In the genomic region with DNA sequence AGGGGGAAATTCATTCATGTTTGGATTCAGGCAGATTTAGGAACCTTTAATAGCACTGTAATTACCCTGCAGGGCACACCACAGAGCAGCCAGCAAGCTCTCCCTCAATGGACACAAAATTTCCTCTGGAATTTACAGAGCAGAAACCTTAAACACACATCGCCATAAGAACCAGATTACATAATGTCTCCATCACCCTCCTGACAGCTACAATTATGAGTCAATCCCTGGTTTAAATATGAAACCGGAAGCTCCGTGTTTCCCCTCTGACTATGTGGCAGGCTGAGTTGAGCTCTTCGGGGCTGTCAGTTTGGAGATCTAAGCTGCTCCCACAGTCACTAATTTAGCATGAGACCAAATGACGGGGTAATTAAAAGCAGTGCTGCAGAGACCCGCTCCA, we compare ENCODE assay signal across 8 cellular contexts.
DNase-seq lines count a peak whose midpoint lies in the region; ATAC-seq and TF ChIP-seq lines count a peak whose summit lies in the region.

No MANE protein-coding gene starts in this region.

- POLR2A ChIA-PET in activated CD4-positive, alpha-beta T cell treated with anti-CD3 and anti-CD28 coated beads, Interleukin-2, amount 10 ng/mL, durations not matched to agents 7 days and 5 days (lab: Charles Lee) = no interaction called here

- H2AFZ ChIP-seq in GM23248 (peak overlapping the region; percentile 57), Karpas-422 (ENCODE audit: low read length) (peak overlapping the region; percentile 36; the same call in 1 of the 2 replicates)

- H3K9me3 Mint-ChIP-seq in activated CD4-positive, alpha-beta T cell treated with anti-CD3 and anti-CD28 coated beads, Interleukin-2, amount 10 ng/mL, durations not matched to agents 7 days and 5 days = no peaks in the 10 kb centered on the region

- DNase-seq in SKM-1 treated with dmso at 0.1 percent for 144 hours (lab: John Stamatoyannopoulos, UW; ENCODE audit: unreplicated experiment) = peak; percentile 19
- no peak for DNase-seq in SKM-1 (lab: John Stamatoyannopoulos, UW; ENCODE audit: unreplicated experiment)
- peak; percentile 89 for DNase-seq in GM23248
- DNase-seq in Karpas-422 = peak; percentile 76
- DNase-seq in activated CD4-positive, alpha-beta T cell treated with anti-CD3 and anti-CD28 coated beads, Interleukin-2, amount 10 ng/mL, durations not matched to agents 7 days and 5 days = peak; percentile 21
- peak; percentile 63 for DNase-seq in retinal pigment epithelial cell (ENCODE audit: low read depth)
- DNase-seq in ecto neural progenitor cell (ENCODE audit: low spot score) = no peak

- no peak for TF ChIP-seq POLR2A in gastroesophageal sphincter (IDR thresholded peaks at IDR 0.05)

- H3K36me3 ChIP-seq in GM23248 (ENCODE audit: low read depth) = no peaks in the 10 kb centered on the region
- H3K36me3 ChIP-seq in Karpas-422 (ENCODE audit: insufficient read depth, low read length) = no peaks in the 10 kb centered on the region
- H3K36me3 ChIP-seq in gastroesophageal sphincter = no peaks in the 10 kb centered on the region

- H4K20me1 ChIP-seq in GM23248 (ENCODE audit: insufficient read depth) (no peaks in the 10 kb centered on the region), Karpas-422 (ENCODE audit: insufficient read depth, low read depth, low read length) (no peaks in the 10 kb centered on the region)

- H3K27ac ChIP-seq in GM23248 = peak overlapping the region; percentile 97
- no peak overlapping the region for H3K27ac ChIP-seq in Karpas-422 (ENCODE audit: low read length)
- peak overlapping the region; percentile 30 to 61 (median 56) for H3K27ac ChIP-seq in gastroesophageal sphincter

- H3K27me3 ChIP-seq in GM23248 (replicated peaks; ENCODE audit: insufficient read depth) (no peaks in the 10 kb centered on the region), Karpas-422 (ENCODE audit: low read length) (no peaks in the 10 kb centered on the region), gastroesophageal sphincter (no peaks in the 10 kb centered on the region)

- H3K27ac Mint-ChIP-seq in activated CD4-positive, alpha-beta T cell treated with anti-CD3 and anti-CD28 coated beads, Interleukin-2, amount 10 ng/mL, durations not matched to agents 7 days and 5 days = no peak overlapping the region

- H3K79me2 ChIP-seq in GM23248 (ENCODE audit: insufficient read depth) (no peaks in the 10 kb centered on the region), Karpas-422 (ENCODE audit: low read length) (no peaks in the 10 kb centered on the region)

- CTCF ChIA-PET in activated CD4-positive, alpha-beta T cell treated with anti-CD3 and anti-CD28 coated beads, Interleukin-2, amount 10 ng/mL, durations not matched to agents 7 days and 5 days (lab: Charles Lee) = interaction anchor here (1.4 kb wide), 1 partner anchor 12 kb away, joined by 3 read pairs; no protein-coding TSS in a partner anchor

- TF ChIP-seq EP300 in gastroesophageal sphincter (IDR thresholded peaks at IDR 0.05) = no peak

- H3K4me3 Mint-ChIP-seq in activated CD4-positive, alpha-beta T cell treated with anti-CD3 and anti-CD28 coated beads, Interleukin-2, amount 10 ng/mL, durations not matched to agents 7 days and 5 days = no peak overlapping the region

- peak; percentile 50 for ATAC-seq in gastroesophageal sphincter

- H3K9me3 ChIP-seq in GM23248 (ENCODE audit: low read depth) (no peaks in the 10 kb centered on the region), Karpas-422 (ENCODE audit: low read length) (no peaks in the 10 kb centered on the region), gastroesophageal sphincter (no peaks in the 10 kb centered on the region)

- WGBS in GM23248 (ENCODE audit: low coverage in 1 of 2, low lambda C conversion rate in 2 of 2, missing lambda C conversion rate in 2 of 2), 2 experiments = 0 to 1% methylated on average over 6 of the region's 6 CpGs
- WGBS in gastroesophageal sphincter (ENCODE audit: low coverage in 1 of 2), 2 donors = 5 to 15% methylated on average over 6 of the region's 6 CpGs

- H3K4me3 ChIP-seq in GM23248 (peak overlapping the region; percentile 72), Karpas-422 (ENCODE audit: low read length) (peak overlapping the region; percentile 39; the same call in 1 of the 2 replicates), gastroesophageal sphincter (peak overlapping the region; percentile 18 to 29), retinal pigment epithelial cell (ENCODE audit: low read length) (peak overlapping the region; percentile 43)

- no peaks in the 10 kb centered on the region for H3K36me3 Mint-ChIP-seq in activated CD4-positive, alpha-beta T cell treated with anti-CD3 and anti-CD28 coated beads, Interleukin-2, amount 10 ng/mL, durations not matched to agents 7 days and 5 days (ENCODE audit: low read depth)

- H3K9me2 ChIP-seq in GM23248 (ENCODE audit: insufficient read depth) = no peaks in the 10 kb centered on the region
- no peaks in the 10 kb centered on the region for H3K9me2 ChIP-seq in Karpas-422 (replicated peaks; ENCODE audit: insufficient read depth, low read length)

- peaks cover 39% of the 10 kb centered on the region for H3K4me1 ChIP-seq in GM23248 (ENCODE audit: insufficient read depth)
- peaks cover 49% of the 10 kb centered on the region for H3K4me1 ChIP-seq in Karpas-422 (ENCODE audit: low read length)
- H3K4me1 ChIP-seq in gastroesophageal sphincter = peaks cover 0 to 43% (median 9%) of the 10 kb centered on the region in 3 donors

- no peak for TF ChIP-seq CTCF in gastroesophageal sphincter (IDR thresholded peaks at IDR 0.05)
- no peak for TF ChIP-seq CTCF in retinal pigment epithelial cell (conservative IDR thresholded peaks at IDR 0.05; ENCODE audit: low read depth, low read length)

- peak overlapping the region; percentile 89 for H3K9ac ChIP-seq in GM23248
- peak overlapping the region; percentile 19; the same call in 1 of the 2 replicates for H3K9ac ChIP-seq in Karpas-422 (ENCODE audit: low read length)

- H3K4me2 ChIP-seq in GM23248 (ENCODE audit: unreplicated experiment) (peak overlapping the region; percentile 91), Karpas-422 (ENCODE audit: low read depth, low read length, poor library complexity, severe bottlenecking) (peak overlapping the region; percentile 61)

- peaks cover 60% of the 10 kb centered on the region for H3K27me3 Mint-ChIP-seq in activated CD4-positive, alpha-beta T cell treated with anti-CD3 and anti-CD28 coated beads, Interleukin-2, amount 10 ng/mL, durations not matched to agents 7 days and 5 days

- in situ Hi-C loops in GM23248 (cut with MboI) = no loop called here

- peaks cover 20% of the 10 kb centered on the region for H3F3A ChIP-seq in GM23248 (ENCODE audit: insufficient read depth)

- H3K4me1 Mint-ChIP-seq in activated CD4-positive, alpha-beta T cell treated with anti-CD3 and anti-CD28 coated beads, Interleukin-2, amount 10 ng/mL, durations not matched to agents 7 days and 5 days = peaks cover 17% of the 10 kb centered on the region

Comparison
In these comparisons a context has a peak if more than half of its experiments do, and no peak if none do; other contexts are left out.
1. DNase-seq: peak in SKM-1 treated with dmso at 0.1 percent for 144 hours (single experiment), GM23248 (single experiment), Karpas-422 (single experiment), activated CD4-positive, alpha-beta T cell treated with anti-CD3 and anti-CD28 coated beads, Interleukin-2, amount 10 ng/mL, durations not matched to agents 7 days and 5 days (single experiment) and retinal pigment epithelial cell (single experiment); none in SKM-1 (single experiment) and ecto neural progenitor cell (single experiment).
2. Peak in every context shown above with its lines, with median percentiles within 50 percentile points of each other: H3K4me3 ChIP-seq.